ENCODE assay signal across 9 cellular contexts in genomic region chr19:38228491-38229439, GRCh38. TPM values are rescaled to one million over a fixed set of nuclear protein-coding genes. Genes with fewer than 3 reads are reported as not detected.
DNase-seq lines count a peak whose midpoint lies in the region; ATAC-seq and TF ChIP-seq lines count a peak whose summit lies in the region.
"Had no signal": no experiment of that assay in that cellular context is flagged by ENCODE, and none has a peak within 500 bp of the region (broad histone marks: within the 10 kb centered on the region; RNA-seq: fewer than 3 reads in every experiment).

No MANE protein-coding gene starts in this region.

- no peaks in the 10 kb centered on the region for H3K36me3 Mint-ChIP-seq in activated CD4-positive, alpha-beta T cell treated with anti-CD3 and anti-CD28 coated beads, Interleukin-2, amount 10 ng/mL, durations not matched to agents 24 days and 14 days (ENCODE audit: low read depth)

- no peaks in the 10 kb centered on the region for H3K79me2 ChIP-seq in smooth muscle cell (ENCODE audit: low read depth)

- H3K4me1 Mint-ChIP-seq in activated CD4-positive, alpha-beta T cell treated with anti-CD3 and anti-CD28 coated beads, Interleukin-2, amount 10 ng/mL, durations not matched to agents 24 days and 14 days = peaks cover 18% of the 10 kb centered on the region

- peak; percentile 61 for DNase-seq in activated CD4-positive, alpha-beta T cell treated with anti-CD3 and anti-CD28 coated beads, Interleukin-2, amount 10 ng/mL, durations not matched to agents 24 days and 14 days
- DNase-seq in activated CD4-positive, alpha-beta T cell treated with anti-CD3 and anti-CD28 coated beads, Interleukin-2, amount 50 U/mL, for 4 hours = no peak
- peak; percentile 17 for DNase-seq in OCI-M1 (lab: John Stamatoyannopoulos, UW)
- DNase-seq in esophagus squamous epithelium (lab: John Stamatoyannopoulos, UW) = no peak
- DNase-seq in smooth muscle cell (lab: John Stamatoyannopoulos, UW; ENCODE audit: unreplicated experiment) = no peak
- no peak for DNase-seq in Peyer's patch
- DNase-seq in KBM-7 = no peak

- H3K27me3 ChIP-seq in esophagus squamous epithelium (peaks cover 15 to 100% (median 27%) of the 10 kb centered on the region in 4 donors), smooth muscle cell (ENCODE audit: low read depth) (peaks cover 48% of the 10 kb centered on the region), Peyer's patch (peaks cover 0 to 33% of the 10 kb centered on the region in 2 donors)

- H3K27me3 Mint-ChIP-seq in activated CD4-positive, alpha-beta T cell treated with anti-CD3 and anti-CD28 coated beads, Interleukin-2, amount 10 ng/mL, durations not matched to agents 24 days and 14 days = peaks cover 53% of the 10 kb centered on the region

- intact Hi-C loops in activated CD4-positive, alpha-beta T cell treated with anti-CD3 and anti-CD28 coated beads, Interleukin-2, amount 10 ng/mL, durations not matched to agents 24 days and 14 days (cut with micrococcal nuclease) = loop anchor here (10.0 kb wide), 1 partner anchor 84 kb away; no protein-coding TSS in a partner anchor
- intact Hi-C loops in esophagus squamous epithelium (cut with DNase I) = loop anchor here (5.0 kb wide), 1 partner anchor 326 kb away; no protein-coding TSS in a partner anchor

- H3K4me3 Mint-ChIP-seq in activated CD4-positive, alpha-beta T cell treated with anti-CD3 and anti-CD28 coated beads, Interleukin-2, amount 10 ng/mL, durations not matched to agents 24 days and 14 days = peak overlapping the region; percentile 81

- 0 to 6% methylated on average over 15 to 43 of the region's 80 CpGs for WGBS in esophagus squamous epithelium, 2 donors
- WGBS in smooth muscle cell (ENCODE audit: low lambda C conversion rate) = 2% methylated on average over 44 of the region's 80 CpGs

- H3K27ac ChIP-seq in esophagus squamous epithelium (no peak overlapping the region), smooth muscle cell (ENCODE audit: low read depth) (no peak overlapping the region), Peyer's patch (no peak overlapping the region)

- H4K20me1 ChIP-seq in smooth muscle cell (ENCODE audit: low read depth) = no peaks in the 10 kb centered on the region

- H3K4me3 ChIP-seq in esophagus squamous epithelium (peak overlapping the region in 3 of 4 donors; percentile 15 to 47 (median 22)), smooth muscle cell (peak overlapping the region; percentile 49), Peyer's patch (peak overlapping the region in 1 of 4 donors; percentile 29)

- TF ChIP-seq CTCF in esophagus squamous epithelium (IDR thresholded peaks at IDR 0.05) (no peak), smooth muscle cell (IDR thresholded peaks at IDR 0.05; ENCODE audit: borderline replicate concordance, insufficient read depth, poor library complexity, severe bottlenecking) (no peak), Peyer's patch (IDR thresholded peaks at IDR 0.05) (no peak)

- TF ChIP-seq POLR2A in esophagus squamous epithelium (IDR thresholded peaks at IDR 0.05) (no peak), Peyer's patch (IDR thresholded peaks at IDR 0.05) (no peak)

- no peaks in the 10 kb centered on the region for H3F3A ChIP-seq in smooth muscle cell (ENCODE audit: low read depth)

- H3K4me1 ChIP-seq in esophagus squamous epithelium (peaks cover 20 to 37% (median 23%) of the 10 kb centered on the region in 3 donors), smooth muscle cell (ENCODE audit: low read depth) (peaks cover 6% of the 10 kb centered on the region), Peyer's patch (peaks cover 3 to 22% (median 14%) of the 10 kb centered on the region in 4 donors)

- H3K36me3 ChIP-seq in esophagus squamous epithelium = no peaks in the 10 kb centered on the region
- no peaks in the 10 kb centered on the region for H3K36me3 ChIP-seq in smooth muscle cell (ENCODE audit: low read depth)
- H3K36me3 ChIP-seq in Peyer's patch = no peaks in the 10 kb centered on the region

- in situ Hi-C loops in KBM-7 (cut with MboI; ENCODE audit: low pct_unique_long_range_greater_than_20kb, low sequenced_read_pairs) = no loop called here

- ATAC-seq in HG03097 (IDR thresholded peaks at IDR 0.05; ENCODE audit: low FRiP score, unreplicated experiment) = no peak

- no peak overlapping the region for H2AFZ ChIP-seq in smooth muscle cell (ENCODE audit: low read depth)

- H3K9ac ChIP-seq in smooth muscle cell (ENCODE audit: low read depth) = no peak overlapping the region

- H3K4me2 ChIP-seq in smooth muscle cell = peak overlapping the region; percentile 91

- H3K9me3 Mint-ChIP-seq in activated CD4-positive, alpha-beta T cell treated with anti-CD3 and anti-CD28 coated beads, Interleukin-2, amount 10 ng/mL, durations not matched to agents 24 days and 14 days = no peaks in the 10 kb centered on the region

- no peak overlapping the region for H3K27ac Mint-ChIP-seq in activated CD4-positive, alpha-beta T cell treated with anti-CD3 and anti-CD28 coated beads, Interleukin-2, amount 10 ng/mL, durations not matched to agents 24 days and 14 days

- H3K9me3 ChIP-seq in esophagus squamous epithelium (no peaks in the 10 kb centered on the region), smooth muscle cell (replicated peaks; ENCODE audit: low read depth) (no peaks in the 10 kb centered on the region), Peyer's patch (no peaks in the 10 kb centered on the region)

RNA-seq across cellular contexts. Expression of gene DPF1, which starts 4.7 kb away (rescaled TPM):
- total RNA-seq in activated CD4-positive, alpha-beta T cell treated with anti-CD3 and anti-CD28 coated beads, Interleukin-2, amount 10 ng/mL, durations not matched to agents 24 days and 14 days = 1.8 and 2.0 TPM in 2 replicates
- total RNA-seq in esophagus squamous epithelium (1 to 10 TPM in 1 of 4 donors, under 1 TPM in 1, not detected in 2; 0.44 to 2.5 TPM), smooth muscle cell (0.27 TPM in 1 of 2 replicates, not detected in the other), Peyer's patch (not detected)
- 2.4 and 3.1 TPM in 2 replicates for polyA plus RNA-seq in smooth muscle cell

RNA-seq across cellular contexts. Expression of gene PPP1R14A, which starts 27.4 kb away (rescaled TPM):
- 60.3 and 61.1 TPM in 2 replicates for total RNA-seq in activated CD4-positive, alpha-beta T cell treated with anti-CD3 and anti-CD28 coated beads, Interleukin-2, amount 10 ng/mL, durations not matched to agents 24 days and 14 days
- total RNA-seq in esophagus squamous epithelium (100 to 1,000 TPM in 1 of 4 donors, 10 to 100 TPM in 2, 1 to 10 TPM in 1; 1.1 to 101 (median 26.3) TPM), smooth muscle cell (4.0 and 8.1 TPM in 2 replicates), Peyer's patch (10 to 100 TPM in 2 of 4 donors, 1 to 10 TPM in 2; 8.2 to 28.1 (median 17.7) TPM)
- polyA plus RNA-seq in smooth muscle cell = 88.4 and 89.7 TPM in 2 replicates
- total RNA-seq: Daoy had no signal

RNA-seq across cellular contexts. Expression of gene SPINT2, which starts 35.6 kb away (rescaled TPM):
- total RNA-seq in activated CD4-positive, alpha-beta T cell treated with anti-CD3 and anti-CD28 coated beads, Interleukin-2, amount 10 ng/mL, durations not matched to agents 24 days and 14 days = 69.6 and 70.7 TPM in 2 replicates
- total RNA-seq in esophagus squamous epithelium (100 to 1,000 TPM; 345 to 663 (median 433) TPM), smooth muscle cell (153 and 157 TPM in 2 replicates), Peyer's patch (1,000 to 10,000 TPM in 2 of 4 donors, 100 to 1,000 TPM in 2; 158 to 1,321 (median 873) TPM)
- polyA plus RNA-seq in smooth muscle cell = 201 and 453 TPM in 2 replicates

Comparison
In these comparisons a context has a peak if more than half of its experiments do, and no peak if none do; other contexts are left out.
1. DNase-seq: peak in activated CD4-positive, alpha-beta T cell treated with anti-CD3 and anti-CD28 coated beads, Interleukin-2, amount 10 ng/mL, durations not matched to agents 24 days and 14 days (single experiment) and OCI-M1 (single experiment); none in activated CD4-positive, alpha-beta T cell treated with anti-CD3 and anti-CD28 coated beads, Interleukin-2, amount 50 U/mL, for 4 hours (0 of 2), esophagus squamous epithelium (single experiment), smooth muscle cell (single experiment), Peyer's patch (0 of 3) and KBM-7 (single experiment).